3 cellular contexts compared by ENCODE assay signal in genomic region chr10:47724111-47724510, GRCh38. TPM values are rescaled to one million over a fixed set of nuclear protein-coding genes. Genes with fewer than 3 reads are reported as not detected.
"Had no signal": no experiment of that assay in that cellular context is flagged by ENCODE, and none has a peak within 500 bp of the region (broad histone marks: within the 10 kb centered on the region; RNA-seq: fewer than 3 reads in every experiment).

No MANE protein-coding gene starts in this region.

RNA-seq across cellular contexts. Expression of gene SYT15B, which starts 39.3 kb away (rescaled TPM):
- total RNA-seq: activated CD4-positive, alpha-beta T cell treated with anti-CD3 and anti-CD28 coated beads, Interleukin-2, amount 10 ng/mL, durations not matched to agents 24 days and 14 days; activated T-cell treated with anti-CD3 and anti-CD28 coated beads, Interleukin-2, amount 50 U/mL, for 72 hours; M059J had no signal
